Comparison of ENCODE assay signal across 14 cellular contexts in genomic region chr11:28976801-28977145, GRCh38.
"Had no signal": no experiment of that assay in that cellular context is flagged by ENCODE, and none has a peak within 500 bp of the region (broad histone marks: within the 10 kb centered on the region; RNA-seq: fewer than 3 reads in every experiment).

No MANE protein-coding gene starts in this region.

- DNase-seq: activated CD4-positive, alpha-beta T cell treated with anti-CD3 and anti-CD28 coated beads, Interleukin-2, amount 50 U/mL, for 4 hours; activated CD4-positive, CD25-positive, alpha-beta regulatory T cell treated with anti-CD3 and anti-CD28 coated beads, Interleukin-2, amount 50 U/mL, for 72 hours; activated effector memory CD4-positive, alpha-beta T cell treated with Interleukin-2 at 50 U/mL for 16 hours; activated T-cell treated with anti-CD3 and anti-CD28 coated beads, Interleukin-2, amount 50 U/mL, for 24 hours; amygdala; left cardiac atrium; mucosa of descending colon; stimulated activated CD4-positive, alpha-beta T cell treated with anti-CD3 and anti-CD28 coated beads, Interleukin-15, amount 100 ng/mL, for 24 hours; stimulated activated CD4-positive, alpha-beta T cell treated with anti-CD3 and anti-CD28 coated beads, Interleukin-4, amount 100 ng/mL, for 24 hours had no signal

- H3K4me1 Mint-ChIP-seq: activated naive CD4-positive, alpha-beta T cell treated with anti-CD3 and anti-CD28 coated beads, Interleukin-2, amount 50 U/mL, for 24 hours; nephron had no signal

- H3K4me3 Mint-ChIP-seq: activated naive CD4-positive, alpha-beta T cell treated with anti-CD3 and anti-CD28 coated beads, Interleukin-2, amount 50 U/mL, for 24 hours; activated T-cell treated with anti-CD3 and anti-CD28 coated beads, Interleukin-2, amount 50 U/mL, for 24 hours; nephron; stimulated activated naive CD8-positive, alpha-beta T cell treated with anti-CD3 and anti-CD28 coated beads, Interleukin-15, Interleukin-2, amounts not matched to agents 100 ng/mL and 50 ng/mL, for 24 hours; T-helper 1 cell treated with Interleukin-12 subunit alpha and Interleukin-12 subunit beta and Interleukin-4 antibody, amounts not matched to agents 30 μg/mL and 1 μg/mL, for 36 hours had no signal

- H3K9me3 ChIP-seq: mucosa of descending colon had no signal

- ATAC-seq: esophagus mucosa, left cardiac atrium, mucosa of descending colon had no signal

- H3K27ac Mint-ChIP-seq: activated naive CD4-positive, alpha-beta T cell treated with anti-CD3 and anti-CD28 coated beads, Interleukin-2, amount 50 U/mL, for 24 hours; activated T-cell treated with anti-CD3 and anti-CD28 coated beads, Interleukin-2, amount 50 U/mL, for 24 hours; stimulated activated naive CD8-positive, alpha-beta T cell treated with anti-CD3 and anti-CD28 coated beads, Interleukin-15, Interleukin-2, amounts not matched to agents 100 ng/mL and 50 ng/mL, for 24 hours; T-helper 1 cell treated with Interleukin-12 subunit alpha and Interleukin-12 subunit beta and Interleukin-4 antibody, amounts not matched to agents 30 μg/mL and 1 μg/mL, for 36 hours had no signal

- H3K9me3 Mint-ChIP-seq: nephron had no signal

- H3K27me3 Mint-ChIP-seq: activated naive CD4-positive, alpha-beta T cell treated with anti-CD3 and anti-CD28 coated beads, Interleukin-2, amount 50 U/mL, for 24 hours; activated T-cell treated with anti-CD3 and anti-CD28 coated beads, Interleukin-2, amount 50 U/mL, for 24 hours; stimulated activated naive CD8-positive, alpha-beta T cell treated with anti-CD3 and anti-CD28 coated beads, Interleukin-15, Interleukin-2, amounts not matched to agents 100 ng/mL and 50 ng/mL, for 24 hours had no signal

- H3K36me3 Mint-ChIP-seq: activated naive CD4-positive, alpha-beta T cell treated with anti-CD3 and anti-CD28 coated beads, Interleukin-2, amount 50 U/mL, for 24 hours had no signal

- H3K4me3 ChIP-seq: mucosa of descending colon had no signal
